In genomic region chr10:100730739-100731602, GRCh38 we compare ENCODE assay signal across 8 cellular contexts. TPM values are rescaled to one million over a fixed set of nuclear protein-coding genes. Genes with fewer than 3 reads are reported as not detected.
DNase-seq lines count a peak whose midpoint lies in the region; ATAC-seq and TF ChIP-seq lines count a peak whose summit lies in the region.

No MANE protein-coding gene starts in this region.

- H3K27me3 Mint-ChIP-seq in neural progenitor cell (ENCODE audit: insufficient read depth, low read depth): peaks cover 93% of the 10 kb centered on the region

- H2AFZ ChIP-seq in neural progenitor cell (replicated peaks): no peak overlapping the region

- peak; percentile 87 for DNase-seq in Caki2 (ENCODE audit: low read depth)
- no peak for DNase-seq in MG63
- peak; percentile 12 for DNase-seq in choroid plexus epithelial cell (ENCODE audit: low read depth)
- peak; percentile 56 for DNase-seq in neural progenitor cell (ENCODE audit: low spot score)
- no peak for DNase-seq in iPS-NIHi7 (ENCODE audit: extremely low spot score)
- DNase-seq in NCI-H524 treated with DMSO at 0.1 percent for 48 hours (lab: John Stamatoyannopoulos, UW): no peak
- DNase-seq in NCI-H146 treated with DMSO at 0.1 percent for 48 hours (lab: John Stamatoyannopoulos, UW; ENCODE audit: unreplicated experiment): no peak

- H3K27ac Mint-ChIP-seq in neural progenitor cell: no peak overlapping the region

- no peak overlapping the region for H3K27ac ChIP-seq in neural progenitor cell

- H3K27me3 ChIP-seq in MG63 (peaks cover 18% of the 10 kb centered on the region), neural progenitor cell (peaks cover 100% of the 10 kb centered on the region)

- H3K9me3 Mint-ChIP-seq in neural progenitor cell: peaks cover 3% of the 10 kb centered on the region

- no peaks in the 10 kb centered on the region for H3K79me2 ChIP-seq in neural progenitor cell (ENCODE audit: low read depth)

- in situ Hi-C loops in Caki2 (cut with HindIII; ENCODE audit: low pct_unique_long_range_greater_than_20kb, low sequenced_read_pairs): no loop called here

- no peaks in the 10 kb centered on the region for H3K36me3 Mint-ChIP-seq in neural progenitor cell

- H3K4me1 Mint-ChIP-seq in neural progenitor cell: peaks cover 31% of the 10 kb centered on the region

- ATAC-seq in GM21381 (IDR thresholded peaks at IDR 0.05; ENCODE audit: unreplicated experiment): peak; percentile 64

- no peak overlapping the region for H3K9ac ChIP-seq in neural progenitor cell

- peaks cover 97% of the 10 kb centered on the region for H4K20me1 ChIP-seq in neural progenitor cell (ENCODE audit: low read depth)

- H3K36me3 ChIP-seq in MG63: no peaks in the 10 kb centered on the region
- H3K36me3 ChIP-seq in neural progenitor cell: no peaks in the 10 kb centered on the region

- H3K4me3 ChIP-seq in MG63 (peak overlapping the region; percentile 31), choroid plexus epithelial cell (ENCODE audit: low read depth, low read length) (no peak overlapping the region), neural progenitor cell (no peak overlapping the region)

- peak overlapping the region; percentile 45 for H3K4me2 ChIP-seq in neural progenitor cell

- peaks cover 18% of the 10 kb centered on the region for H3K4me1 ChIP-seq in neural progenitor cell

- H3F3A ChIP-seq in neural progenitor cell (ENCODE audit: low read depth): peaks cover 25% of the 10 kb centered on the region

- TF ChIP-seq CTCF in choroid plexus epithelial cell (conservative IDR thresholded peaks at IDR 0.05; ENCODE audit: low read depth, low read length): no peak
- TF ChIP-seq CTCF in neural progenitor cell (IDR thresholded peaks at IDR 0.05): no peak

- H3K9me3 ChIP-seq in MG63 (no peaks in the 10 kb centered on the region), neural progenitor cell (ENCODE audit: low read depth) (no peaks in the 10 kb centered on the region)

- H3K4me3 Mint-ChIP-seq in neural progenitor cell: peak overlapping the region; percentile 77

RNA-seq across cellular contexts. Expression of gene PAX2, which starts 14.4 kb away (rescaled TPM):
- total RNA-seq in Caki2 (2014; rRNA removed; shearing (Covaris generic); ENCODE audit: low replicate concordance): not detected in 2 replicates
- not detected in 2 replicates for total RNA-seq in MG63 (2014; rRNA removed; shearing (Covaris generic); ENCODE audit: low replicate concordance)
- total RNA-seq in neural progenitor cell (ENCODE audit: low replicate concordance): 0.06 and 0.34 TPM in 2 replicates

Comparison
In these comparisons a context has a peak if more than half of its experiments do, and no peak if none do; other contexts are left out.
1. DNase-seq: peak in Caki2 (single experiment), choroid plexus epithelial cell (single experiment) and neural progenitor cell (single experiment); none in MG63 (single experiment), iPS-NIHi7 (single experiment), NCI-H524 treated with DMSO at 0.1 percent for 48 hours (single experiment) and NCI-H146 treated with DMSO at 0.1 percent for 48 hours (single experiment).